9 cellular contexts compared by ENCODE assay signal in the genomic region with DNA sequence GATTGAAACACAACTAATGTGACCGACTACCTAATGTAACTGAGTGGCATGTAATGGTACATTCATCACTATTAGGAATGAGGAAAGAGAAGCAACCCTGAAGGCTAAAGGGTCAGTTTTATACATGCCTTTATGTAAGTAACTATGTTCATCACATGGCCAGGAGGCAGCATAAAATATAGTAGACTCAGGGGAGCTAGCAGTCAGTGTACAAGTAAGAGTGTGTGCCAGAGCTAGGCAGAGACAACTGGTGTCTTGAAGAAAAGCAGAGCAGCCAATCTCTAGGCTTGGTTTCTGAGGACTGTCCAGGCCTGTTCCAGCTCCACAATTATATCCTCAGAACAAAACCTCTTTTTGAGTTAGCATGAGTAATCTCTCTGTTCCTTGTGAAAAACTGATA. TPM values are rescaled to one million over a fixed set of nuclear protein-coding genes. Genes with fewer than 3 reads are reported as not detected.
DNase-seq lines count a peak whose midpoint lies in the region; ATAC-seq and FAIRE-seq lines count a peak whose summit lies in the region.
"Had no signal": no experiment of that assay in that cellular context is flagged by ENCODE, and none has a peak within 500 bp of the region (broad histone marks: within the 10 kb centered on the region; RNA-seq: fewer than 3 reads in every experiment).

No MANE protein-coding gene starts in this region.

- H3K9me3 Mint-ChIP-seq in activated naive CD8-positive, alpha-beta T cell (ENCODE audit: low read depth) = no peaks in the 10 kb centered on the region

- H3K36me3 Mint-ChIP-seq in activated naive CD8-positive, alpha-beta T cell = peaks cover 13% of the 10 kb centered on the region

- peak overlapping the region; percentile 85 for H3K27ac Mint-ChIP-seq in activated naive CD8-positive, alpha-beta T cell

- ATAC-seq in HG02870 (IDR thresholded peaks at IDR 0.05; ENCODE audit: unreplicated experiment) (peak; percentile 45), left cardiac atrium (peak; percentile 67 to 73)

- no peak overlapping the region for H3K4me3 ChIP-seq in small intestine (ENCODE audit: low read depth in 1 of 2, low read length in 2 of 2)
- H3K4me3 ChIP-seq: colonic mucosa had no signal

- intact Hi-C loops in left cardiac atrium (cut with DNase I) = no loop called here

- H3K4me1 Mint-ChIP-seq in activated naive CD8-positive, alpha-beta T cell (ENCODE audit: low read depth) = peaks cover 95% of the 10 kb centered on the region

- WGBS in small intestine, 3 donors = 50 to 64% (median 62%) methylated on average over 1 of the region's 1 CpG

- H3K27me3 Mint-ChIP-seq in activated naive CD8-positive, alpha-beta T cell = no peaks in the 10 kb centered on the region

- H3K9me3 ChIP-seq in small intestine (ENCODE audit: control insufficient read depth, low read depth) = no peaks in the 10 kb centered on the region
- H3K9me3 ChIP-seq: colonic mucosa had no signal

- DNase-seq in left cardiac atrium (no peak), small intestine (peak; percentile 29), cortex of kidney (lab: John Stamatoyannopoulos, UW) (no peak), putamen (ENCODE audit: low spot score) (no peak), AML-193 (lab: John Stamatoyannopoulos, UW) (no peak)
- no peak for DNase-seq in stimulated activated naive CD4-positive, alpha-beta T cell treated with Interleukin-2 at 50 U/mL for 16 hours (lab: John Stamatoyannopoulos, UW)
- DNase-seq: colonic mucosa had no signal

- H3K27ac ChIP-seq in small intestine (ENCODE audit: low read depth in 1 of 2, low read length in 1 of 2) = peak overlapping the region; percentile 6 to 47
- H3K27ac ChIP-seq: colonic mucosa had no signal

- H3K36me3 ChIP-seq in small intestine (ENCODE audit: control insufficient read depth in 2 of 2, insufficient read depth in 2 of 2, low read length in 2 of 2) = no peaks in the 10 kb centered on the region
- H3K36me3 ChIP-seq: colonic mucosa had no signal

- FAIRE-seq in small intestine (lab: Jason Lieb, UNC) = no peak

- no peaks in the 10 kb centered on the region for H3K27me3 ChIP-seq in small intestine (ENCODE audit: control insufficient read depth in 2 of 2, insufficient read depth in 2 of 2, low read length in 2 of 2)
- H3K27me3 ChIP-seq: colonic mucosa had no signal

- peaks cover 2 to 3% of the 10 kb centered on the region in 2 donors for H3K4me1 ChIP-seq in small intestine (ENCODE audit: control insufficient read depth in 2 of 2, insufficient read depth in 1 of 2, low read depth in 1 of 2, low read length in 1 of 2)

- peak overlapping the region; percentile 61 for H3K4me3 Mint-ChIP-seq in activated naive CD8-positive, alpha-beta T cell

RNA-seq across cellular contexts. Expression of a gene that starts 18.1 kb away (rescaled TPM):
- total RNA-seq in left cardiac atrium = 100 to 1,000 TPM in 1 of 2 donors, 10 to 100 TPM in 1; 94.1 to 109 TPM
- 10 to 100 TPM; 22.4 to 36.4 (median 34.2) TPM for polyA plus RNA-seq in small intestine
